In the genomic region with DNA sequence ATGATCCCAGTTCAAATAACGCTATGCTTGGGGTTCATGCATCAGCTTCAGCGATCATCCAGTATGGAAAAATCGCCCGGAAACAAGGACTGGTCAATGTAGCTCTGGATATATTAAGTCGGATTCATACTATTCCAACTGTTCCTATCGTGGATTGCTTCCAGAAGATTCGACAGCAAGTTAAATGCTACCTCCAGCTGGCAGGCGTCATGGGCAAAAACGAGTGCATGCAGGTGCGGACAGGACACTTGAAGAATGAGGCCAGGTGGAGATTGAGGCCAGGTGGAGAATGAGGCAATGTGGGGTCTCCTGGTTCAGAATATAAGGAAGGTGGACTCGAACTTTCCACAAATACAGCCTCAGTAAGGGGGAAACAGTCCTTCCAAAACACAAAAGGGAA, we compare ENCODE assay signal across 16 cellular contexts.
A peak's percentile ranks its signal among the peaks of the same experiment; 100 is the strongest.
DNase-seq lines count a peak whose midpoint lies in the region; ATAC-seq and TF ChIP-seq lines count a peak whose summit lies in the region.
"Had no signal": no experiment of that assay in that cellular context is flagged by ENCODE, and none has a peak within 500 bp of the region (broad histone marks: within the 10 kb centered on the region; RNA-seq: fewer than 3 reads in every experiment).

No MANE protein-coding gene starts in this region.

- H3K27ac ChIP-seq in testis (no peak overlapping the region), foreskin keratinocyte (no peak overlapping the region)
- H3K27ac ChIP-seq: HL-60 had no signal

- ATAC-seq in T-helper 17 cell (no peak), memory B cell (ENCODE audit: low read depth) (no peak), HG03139 (IDR thresholded peaks at IDR 0.05; ENCODE audit: unreplicated experiment) (no peak), foreskin keratinocyte (no peak)
- ATAC-seq: GM12878 had no signal

- H3K27me3 ChIP-seq in testis (no peaks in the 10 kb centered on the region), foreskin keratinocyte (no peaks in the 10 kb centered on the region)

- H3K27me3 Mint-ChIP-seq in T-helper 17 cell: no peaks in the 10 kb centered on the region
- H3K27me3 Mint-ChIP-seq in memory B cell: no peaks in the 10 kb centered on the region
- H3K27me3 Mint-ChIP-seq: B cell; CD4-positive, alpha-beta T cell had no signal

- peaks cover 6% of the 10 kb centered on the region for H3K9me3 Mint-ChIP-seq in memory B cell
- H3K9me3 Mint-ChIP-seq: HFFc6 had no signal

- H3K4me1 Mint-ChIP-seq in T-helper 17 cell (peaks cover 6% of the 10 kb centered on the region), memory B cell (no peaks in the 10 kb centered on the region)
- H3K4me1 Mint-ChIP-seq: B cell had no signal

- H3K27ac Mint-ChIP-seq in T-helper 17 cell: no peak overlapping the region
- H3K27ac Mint-ChIP-seq in memory B cell: peak overlapping the region; percentile 48
- H3K27ac Mint-ChIP-seq: B cell; CD4-positive, alpha-beta T cell; HFFc6 had no signal

- peak; percentile 14 for DNase-seq in activated effector memory CD4-positive, alpha-beta T cell treated with anti-CD3 and anti-CD28 coated beads, Interleukin-2, amount 50 U/mL, for 16 hours
- no peak for DNase-seq in activated effector memory CD4-positive, alpha-beta T cell treated with Interleukin-2 at 50 U/mL for 16 hours
- DNase-seq in T-helper 17 cell: no peak
- no peak for DNase-seq in memory B cell (ENCODE audit: low spot score in 2 of 2)
- DNase-seq in testis: peak; percentile 6
- DNase-seq in COR-L47 (lab: John Stamatoyannopoulos, UW): no peak
- no peak for DNase-seq in foreskin keratinocyte
- DNase-seq: C1 segment of cervical spinal cord; CD4-positive, alpha-beta T cell; DMS79; HCEC 1CT; HFFc6 had no signal

- 87 to 90% methylated on average over 11 of the region's 11 CpGs for WGBS in testis, 2 donors

- no peaks in the 10 kb centered on the region for H3K36me3 ChIP-seq in testis (ENCODE audit: low read depth, missing control alignments)

- intact Hi-C loops in testis (cut with DNase I; ENCODE audit: low total_unique reads): no loop called here

- peaks cover 19% of the 10 kb centered on the region for H3K36me3 Mint-ChIP-seq in T-helper 17 cell (ENCODE audit: low read depth)
- peaks cover 65% of the 10 kb centered on the region for H3K36me3 Mint-ChIP-seq in memory B cell

- H3K4me3 Mint-ChIP-seq in T-helper 17 cell: peak overlapping the region; percentile 37
- no peak overlapping the region for H3K4me3 Mint-ChIP-seq in memory B cell
- H3K4me3 Mint-ChIP-seq: B cell; CD4-positive, alpha-beta T cell; HFFc6 had no signal

- TF ChIP-seq CTCF in testis (IDR thresholded peaks at IDR 0.05) (no peak), foreskin keratinocyte (conservative IDR thresholded peaks at IDR 0.05) (no peak)

- H3K4me3 ChIP-seq in testis: no peak overlapping the region
- H3K4me3 ChIP-seq: GM12878 had no signal

- H3K9me3 ChIP-seq in T-helper 17 cell (ENCODE audit: control insufficient read depth, low read length, poor library complexity, severe bottlenecking) (no peaks in the 10 kb centered on the region), testis (no peaks in the 10 kb centered on the region)

- no peaks in the 10 kb centered on the region for H3K4me1 ChIP-seq in testis
- H3K4me1 ChIP-seq in foreskin keratinocyte: no peaks in the 10 kb centered on the region

- no peak for TF ChIP-seq POLR2A in testis (IDR thresholded peaks at IDR 0.05)

Comparison
In these comparisons a context has a peak if more than half of its experiments do, and no peak if none do; other contexts are left out.
1. DNase-seq: peak in activated effector memory CD4-positive, alpha-beta T cell treated with anti-CD3 and anti-CD28 coated beads, Interleukin-2, amount 50 U/mL, for 16 hours (single experiment) and testis (single experiment); none in activated effector memory CD4-positive, alpha-beta T cell treated with Interleukin-2 at 50 U/mL for 16 hours (single experiment), T-helper 17 cell (0 of 3), memory B cell (0 of 2), COR-L47 (single experiment) and foreskin keratinocyte (0 of 2).